1 cellular context compared by ENCODE assay signal in genomic region chr4:122922877-122923511, GRCh38.
TF ChIP-seq lines count a peak whose summit lies in the region.

No MANE protein-coding gene starts in this region.

TF ChIP-seq in H1, 55 proteins besides CTCF, POLR2A, EP300 and RAD21:
- TF ChIP-seq ATF2 (IDR thresholded peaks at IDR 0.05; ENCODE audit: low read length) (no peak), NRF1 (IDR thresholded peaks at IDR 0.05; ENCODE audit: low read depth, low read length) (no peak), GTF2F1 (IDR thresholded peaks at IDR 0.05; ENCODE audit: borderline replicate concordance, low read depth, low read length) (no peak; the same call in 1 of the 2 replicates), SIN3A (conservative IDR thresholded peaks at IDR 0.05 in 1 of 2, IDR thresholded peaks at IDR 0.05 in 1 of 2; ENCODE audit: low read depth in 1 of 2, low read length in 2 of 2) (peak; percentile 75 to 90; a peak in 3 of 4 replicates), KDM4A (IDR thresholded peaks at IDR 0.05; ENCODE audit: low read depth, low read length, severe bottlenecking) (peak; percentile 2), SP4 (IDR thresholded peaks at IDR 0.05; ENCODE audit: low read length) (peak; percentile 70; the same call in 1 of the 2 replicates), TEAD4 (IDR thresholded peaks at IDR 0.05; ENCODE audit: low read depth, low read length) (no peak; the same call in 1 of the 2 replicates), YY1 (IDR thresholded peaks at IDR 0.05; ENCODE audit: low read depth, low read length) (0 out of 2 replicates have a peak, but pooled peaks have one; percentile 28), BCL11A (IDR thresholded peaks at IDR 0.05; ENCODE audit: low read depth in 2 of 2, low read length in 2 of 2) (no peak), CBX5 (IDR thresholded peaks at IDR 0.05; ENCODE audit: low read depth, low read length) (no peak), RFX5 (IDR thresholded peaks at IDR 0.05; ENCODE audit: borderline replicate concordance, low read depth, low read length) (no peak), EGR1 (IDR thresholded peaks at IDR 0.05; ENCODE audit: borderline replicate concordance, low read depth, low read length) (0 out of 2 replicates have a peak, but pooled peaks have one; percentile 9), MAX (IDR thresholded peaks at IDR 0.05) (peak; percentile 84), POLR2AphosphoS5 (IDR thresholded peaks at IDR 0.05; ENCODE audit: low read depth, low read length) (peak; percentile 57; the same call in 1 of the 2 replicates), PHF8 (conservative IDR thresholded peaks at IDR 0.05; ENCODE audit: low read depth, low read length) (peak; percentile 72), TAF1 (IDR thresholded peaks at IDR 0.05; ENCODE audit: low read depth, low read length) (peak; percentile 83), SUZ12 (IDR thresholded peaks at IDR 0.05; ENCODE audit: low read length) (no peak), BACH1 (IDR thresholded peaks at IDR 0.05; ENCODE audit: low read length) (no peak; the same call in 1 of the 2 replicates), USF2 (IDR thresholded peaks at IDR 0.05; ENCODE audit: low read length) (no peak), POU5F1 (IDR thresholded peaks at IDR 0.05; ENCODE audit: low read depth, low read length) (no peak), JUND (IDR thresholded peaks at IDR 0.05; ENCODE audit: low read length) (no peak), ZNF274 (IDR thresholded peaks at IDR 0.05; ENCODE audit: borderline replicate concordance, extremely low read depth, low read length) (no peak), EZH2 (IDR thresholded peaks at IDR 0.05; ENCODE audit: low read depth, low read length, severe bottlenecking) (no peak), HDAC2 (IDR thresholded peaks at IDR 0.05; ENCODE audit: borderline replicate concordance in 1 of 2, low read depth in 2 of 2, low read length in 2 of 2) (peak; percentile 27 to 71; a peak in 2 of 4 replicates), CEBPB (IDR thresholded peaks at IDR 0.05; ENCODE audit: low read depth, low read length) (no peak), CHD2 (IDR thresholded peaks at IDR 0.05; ENCODE audit: low read length) (peak; percentile 63), SAP30 (IDR thresholded peaks at IDR 0.05; ENCODE audit: insufficient read depth, insufficient replicate concordance, low read length) (no peak), CTBP2 (IDR thresholded peaks at IDR 0.05; ENCODE audit: borderline replicate concordance, insufficient read depth, insufficient read length, low read length) (no peak), CBX8 (IDR thresholded peaks at IDR 0.05; ENCODE audit: borderline replicate concordance, low read depth, low read length) (no peak), RXRA (IDR thresholded peaks at IDR 0.05; ENCODE audit: insufficient read depth, low read depth, low read length) (no peak), NANOG (IDR thresholded peaks at IDR 0.05; ENCODE audit: insufficient read depth, low read depth, low read length, poor library complexity, severe bottlenecking) (no peak), E2F6 (IDR thresholded peaks at IDR 0.05) (no peak), FOSL1 (IDR thresholded peaks at IDR 0.05; ENCODE audit: insufficient read depth, low read depth, low read length) (no peak), CHD1 (IDR thresholded peaks at IDR 0.05; ENCODE audit: low read depth, low read length) (no peak), RNF2 (IDR thresholded peaks at IDR 0.05; ENCODE audit: borderline replicate concordance, low read depth, low read length, missing control alignments, poor library complexity, severe bottlenecking) (no peak), KDM5A (IDR thresholded peaks at IDR 0.05; ENCODE audit: low read length) (0 out of 2 replicates have a peak, but pooled peaks have one; percentile 49), HDAC6 (IDR thresholded peaks at IDR 0.05; ENCODE audit: low read depth, low read length) (no peak), GABPA (IDR thresholded peaks at IDR 0.05; ENCODE audit: borderline replicate concordance, insufficient read depth, low read length) (peak; percentile 87; the same call in 1 of the 2 replicates), TAF7 (optimal IDR thresholded peaks at IDR 0.05; ENCODE audit: borderline replicate concordance, low read depth, low read length) (peak; percentile 67), SRF (IDR thresholded peaks at IDR 0.05; ENCODE audit: low read depth, low read length) (no peak), TBP (IDR thresholded peaks at IDR 0.05; ENCODE audit: low read depth, low read length) (peak; percentile 50; the same call in 1 of the 2 replicates), SP2 (IDR thresholded peaks at IDR 0.05; ENCODE audit: low read length) (no peak), SIX5 (IDR thresholded peaks at IDR 0.05; ENCODE audit: low read depth, low read length) (no peak), TCF12 (IDR thresholded peaks at IDR 0.05; ENCODE audit: low read depth, low read length) (no peak), SP1 (IDR thresholded peaks at IDR 0.05; ENCODE audit: low read depth, low read length) (peak; percentile 69; the same call in 1 of the 2 replicates), ASH2L (IDR thresholded peaks at IDR 0.05; ENCODE audit: low read length) (peak; percentile 55), MAFK (IDR thresholded peaks at IDR 0.05; ENCODE audit: low read depth, low read length) (peak; percentile 86), CREB1 (IDR thresholded peaks at IDR 0.05) (peak; percentile 49; the same call in 1 of the 2 replicates), RBBP5 (IDR thresholded peaks at IDR 0.05; ENCODE audit: borderline replicate concordance, low read depth, low read length) (no peak), SIRT6 (IDR thresholded peaks at IDR 0.05; ENCODE audit: low read length) (no peak), CHD7 (IDR thresholded peaks at IDR 0.05; ENCODE audit: insufficient replicate concordance, low read length) (peak; percentile 100)
